Comparison of ENCODE assay signal across 14 cellular contexts in the genomic region with DNA sequence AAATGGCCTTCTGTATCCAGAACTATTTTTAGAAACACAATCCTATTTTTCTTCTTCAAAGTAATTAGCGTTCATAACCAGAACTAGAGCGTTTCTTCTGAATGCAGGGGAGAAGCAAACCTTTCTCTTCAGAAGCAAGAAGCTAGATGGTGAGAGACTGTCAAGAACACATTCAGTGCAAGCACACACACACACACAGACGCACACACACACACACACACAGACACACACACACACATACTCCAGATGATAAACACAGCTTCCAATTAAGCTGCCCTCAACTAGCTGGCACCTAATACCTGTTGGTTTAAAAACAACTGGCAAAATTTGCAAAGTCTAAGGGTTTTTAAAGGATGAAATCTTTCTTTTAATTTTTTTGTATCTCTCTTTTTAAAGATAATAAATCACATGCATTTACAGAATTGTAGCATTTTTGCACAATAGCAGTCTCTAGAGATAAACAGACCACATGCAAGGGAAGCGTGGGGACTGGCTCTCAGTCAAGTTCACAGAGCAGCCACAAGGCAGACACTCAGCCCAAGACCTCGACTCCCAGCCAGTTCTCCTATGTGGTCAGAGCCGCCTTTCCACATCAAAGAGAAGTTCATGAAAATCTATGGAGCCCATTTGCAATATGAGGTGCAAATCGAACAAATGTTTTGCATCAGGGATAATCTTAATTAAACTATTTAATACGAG.
A peak's percentile ranks its signal among the peaks of the same experiment; 100 is the strongest.
DNase-seq lines count a peak whose midpoint lies in the region; ATAC-seq and TF ChIP-seq lines count a peak whose summit lies in the region.
"Had no signal": no experiment of that assay in that cellular context is flagged by ENCODE, and none has a peak within 500 bp of the region (broad histone marks: within the 10 kb centered on the region; RNA-seq: fewer than 3 reads in every experiment).

No MANE protein-coding gene starts in this region.

- H3K4me1 Mint-ChIP-seq in activated CD4-positive, alpha-beta T cell treated with anti-CD3 and anti-CD28 coated beads, Interleukin-2, amount 10 ng/mL, durations not matched to agents 7 days and 5 days = peaks cover 2% of the 10 kb centered on the region
- H3K4me1 Mint-ChIP-seq in natural killer cell = no peaks in the 10 kb centered on the region
- peaks cover 27% of the 10 kb centered on the region for H3K4me1 Mint-ChIP-seq in MCF 10A (ENCODE audit: insufficient read depth, unreplicated experiment)

- H3K27ac Mint-ChIP-seq in activated CD4-positive, alpha-beta T cell treated with anti-CD3 and anti-CD28 coated beads, Interleukin-2, amount 10 ng/mL, durations not matched to agents 7 days and 5 days = no peak overlapping the region
- no peak overlapping the region for H3K27ac Mint-ChIP-seq in natural killer cell
- no peak overlapping the region for H3K27ac Mint-ChIP-seq in MCF 10A (ENCODE audit: low read depth, unreplicated experiment)
- H3K27ac Mint-ChIP-seq: natural killer cell treated with Interleukin-12 subunit alpha and Interleukin-12 subunit beta and Interleukin-15 and Interleukin-18, amount 100 ng/mL, for 72 hours had no signal

- BruUV-seq in MCF 10A (replicated peaks; lab: Mats Ljungman, UMichigan) = no TSS peak

- H3K4me1 ChIP-seq in BLaER1 = peaks cover 95% of the 10 kb centered on the region
- peaks cover 8 to 11% of the 10 kb centered on the region in 2 experiments; a peak in 3 of 4 replicates for H3K4me1 ChIP-seq in SK-N-SH (ENCODE audit: control insufficient read depth in 1 of 2, insufficient read depth in 2 of 2, low read depth in 1 of 2, low read length in 1 of 2)
- H3K4me1 ChIP-seq: breast epithelium, SJCRH30 had no signal

- TF ChIP-seq EP300 in SK-N-SH (IDR thresholded peaks at IDR 0.05; ENCODE audit: borderline replicate concordance in 1 of 2, low read depth in 1 of 2, low read length in 1 of 2) = no peak

- CTCF ChIA-PET in SK-N-SH (lab: Yijun Ruan, JAX) (interaction anchor here (1.0 to 1.8 kb wide), 3 partner anchors 11 to 404 kb away, joined by 3 to 7 read pairs (median 3); no protein-coding TSS in a partner anchor), MCF 10A (lab: Yijun Ruan, JAX) (interaction anchor here (0.6 to 1.3 kb wide), 4 partner anchors 10 to 409 kb away, joined by 3 to 4 read pairs (median 3); no protein-coding TSS in a partner anchor)
- CTCF ChIA-PET in activated CD4-positive, alpha-beta T cell treated with anti-CD3 and anti-CD28 coated beads, Interleukin-2, amount 10 ng/mL, durations not matched to agents 7 days and 5 days (lab: Charles Lee) = no interaction called here

- DNase-seq in SK-N-SH (peak; percentile 46), fibroblast of the aortic adventitia (ENCODE audit: low read depth) (peak; percentile 72), posterior vena cava (ENCODE audit: low spot score) (peak; percentile 82), natural killer cell (no peak), MCF 10A (ENCODE audit: unreplicated experiment) (no peak), NOMO-1 treated with dmso at 0.1 percent for 144 hours (lab: John Stamatoyannopoulos, UW; ENCODE audit: unreplicated experiment) (no peak)
- no peak for DNase-seq in activated CD4-positive, alpha-beta T cell treated with anti-CD3 and anti-CD28 coated beads, Interleukin-2, amount 10 ng/mL, durations not matched to agents 7 days and 5 days
- DNase-seq: activated T-cell treated with anti-CD3 and anti-CD28 coated beads, Interleukin-2, amount 50 U/mL, for 1 hour; NCI-H1092; NCI-H526; SJCRH30 had no signal

- H3K27me3 Mint-ChIP-seq in activated CD4-positive, alpha-beta T cell treated with anti-CD3 and anti-CD28 coated beads, Interleukin-2, amount 10 ng/mL, durations not matched to agents 7 days and 5 days = no peaks in the 10 kb centered on the region
- no peaks in the 10 kb centered on the region for H3K27me3 Mint-ChIP-seq in natural killer cell (ENCODE audit: low read depth in 2 of 2)
- H3K27me3 Mint-ChIP-seq in MCF 10A (ENCODE audit: insufficient read depth, unreplicated experiment) = no peaks in the 10 kb centered on the region
- H3K27me3 Mint-ChIP-seq: natural killer cell treated with Interleukin-12 subunit alpha and Interleukin-12 subunit beta and Interleukin-15 and Interleukin-18, amount 100 ng/mL, for 72 hours had no signal

- H3K9ac ChIP-seq in BLaER1 (no peak overlapping the region), SK-N-SH (no peak overlapping the region)

- H3K27ac ChIP-seq in BLaER1 (no peak overlapping the region), SK-N-SH (ENCODE audit: low read depth in 2 of 2, low read length in 1 of 2) (peak overlapping the region; percentile 14 to 62; a peak in 2 of 4 replicates)
- H3K27ac ChIP-seq: breast epithelium, SJCRH30 had no signal

- no peaks in the 10 kb centered on the region for H3K36me3 Mint-ChIP-seq in activated CD4-positive, alpha-beta T cell treated with anti-CD3 and anti-CD28 coated beads, Interleukin-2, amount 10 ng/mL, durations not matched to agents 7 days and 5 days (ENCODE audit: low read depth)
- H3K36me3 Mint-ChIP-seq in natural killer cell (no peaks in the 10 kb centered on the region), MCF 10A (ENCODE audit: insufficient read depth, unreplicated experiment) (peaks cover 6% of the 10 kb centered on the region)
- H3K36me3 Mint-ChIP-seq: natural killer cell treated with Interleukin-12 subunit alpha and Interleukin-12 subunit beta and Interleukin-15 and Interleukin-18, amount 100 ng/mL, for 72 hours had no signal

- H3K9me3 ChIP-seq in BLaER1 = no peaks in the 10 kb centered on the region
- no peaks in the 10 kb centered on the region for H3K9me3 ChIP-seq in SK-N-SH
- H3K9me3 ChIP-seq: breast epithelium, SJCRH30 had no signal

- no peaks in the 10 kb centered on the region for H3K36me3 ChIP-seq in BLaER1
- no peaks in the 10 kb centered on the region for H3K36me3 ChIP-seq in SK-N-SH (replicated peaks in 1 of 2; ENCODE audit: control insufficient read depth in 1 of 2, insufficient read depth in 2 of 2, low read length in 1 of 2)
- H3K36me3 ChIP-seq: breast epithelium, SJCRH30 had no signal

- H3F3A ChIP-seq in SK-N-SH (replicated peaks; ENCODE audit: insufficient read depth) = no peaks in the 10 kb centered on the region

- H3K4me3 Mint-ChIP-seq in activated CD4-positive, alpha-beta T cell treated with anti-CD3 and anti-CD28 coated beads, Interleukin-2, amount 10 ng/mL, durations not matched to agents 7 days and 5 days = no peak overlapping the region
- H3K4me3 Mint-ChIP-seq in natural killer cell (no peak overlapping the region), MCF 10A (ENCODE audit: unreplicated experiment) (no peak overlapping the region)
- H3K4me3 Mint-ChIP-seq: natural killer cell treated with Interleukin-12 subunit alpha and Interleukin-12 subunit beta and Interleukin-15 and Interleukin-18, amount 100 ng/mL, for 72 hours had no signal

- no peak for TF ChIP-seq RAD21 in SK-N-SH (IDR thresholded peaks at IDR 0.05; ENCODE audit: low read length)

- H2AFZ ChIP-seq in SK-N-SH (ENCODE audit: low read depth) = no peak overlapping the region

- H3K9me2 ChIP-seq in SK-N-SH = no peaks in the 10 kb centered on the region

- H3K4me3 ChIP-seq in BLaER1 (no peak overlapping the region), SK-N-SH (ENCODE audit: low read depth in 2 of 2, low read length in 1 of 2) (no peak overlapping the region), fibroblast of the aortic adventitia (ENCODE audit: low read depth, low read length) (no peak overlapping the region)
- H3K4me3 ChIP-seq: breast epithelium, SJCRH30 had no signal

- no peaks in the 10 kb centered on the region for H4K20me1 ChIP-seq in BLaER1
- H4K20me1 ChIP-seq in SK-N-SH (ENCODE audit: insufficient read depth) = no peaks in the 10 kb centered on the region

- H3K4me2 ChIP-seq in BLaER1 = peak overlapping the region; percentile 38
- H3K4me2 ChIP-seq in SK-N-SH = no peak overlapping the region

- H3K27me3 ChIP-seq in BLaER1 (no peaks in the 10 kb centered on the region), SK-N-SH (ENCODE audit: insufficient read depth) (no peaks in the 10 kb centered on the region)
- H3K27me3 ChIP-seq: breast epithelium, SJCRH30 had no signal

- WGBS in SK-N-SH (ENCODE audit: low lambda C conversion rate) = 70% methylated on average over 8 of the region's 8 CpGs

- POLR2A ChIA-PET in SK-N-SH (lab: Yijun Ruan, JAX) = no interaction called here
- POLR2A ChIA-PET in activated CD4-positive, alpha-beta T cell treated with anti-CD3 and anti-CD28 coated beads, Interleukin-2, amount 10 ng/mL, durations not matched to agents 7 days and 5 days (lab: Charles Lee) = interaction anchor here (0.6 kb wide), 1 partner anchor 10 kb away, joined by 4 read pairs; no protein-coding TSS in a partner anchor
- POLR2A ChIA-PET in MCF 10A (lab: Yijun Ruan, JAX) = interaction anchor here (1.0 to 1.7 kb wide), 3 partner anchors 9 to 69 kb away, joined by 3 to 5 read pairs (median 5); no protein-coding TSS in a partner anchor

- H3K79me2 ChIP-seq in SK-N-SH (ENCODE audit: insufficient read depth) = peaks cover 85% of the 10 kb centered on the region

- intact Hi-C loops in posterior vena cava (cut with DNase I) = no loop called here
- intact Hi-C loops in natural killer cell (cut with micrococcal nuclease) = no loop called here
- intact Hi-C loops in MCF 10A (cut with micrococcal nuclease) = no loop called here

- TF ChIP-seq CTCF in SK-N-SH (IDR thresholded peaks at IDR 0.05) (no peak), fibroblast of the aortic adventitia (IDR thresholded peaks at IDR 0.05; ENCODE audit: insufficient read depth, low read length) (no peak), natural killer cell (IDR thresholded peaks at IDR 0.05) (no peak), MCF 10A (IDR thresholded peaks at IDR 0.05; ENCODE audit: unreplicated experiment) (no peak)

- no peaks in the 10 kb centered on the region for H3K9me3 Mint-ChIP-seq in activated CD4-positive, alpha-beta T cell treated with anti-CD3 and anti-CD28 coated beads, Interleukin-2, amount 10 ng/mL, durations not matched to agents 7 days and 5 days
- H3K9me3 Mint-ChIP-seq in natural killer cell (no peaks in the 10 kb centered on the region), MCF 10A (ENCODE audit: unreplicated experiment) (no peaks in the 10 kb centered on the region)
- H3K9me3 Mint-ChIP-seq: natural killer cell treated with Interleukin-12 subunit alpha and Interleukin-12 subunit beta and Interleukin-15 and Interleukin-18, amount 100 ng/mL, for 72 hours had no signal

- ATAC-seq in natural killer cell = no peak
- ATAC-seq: natural killer cell treated with Interleukin-12 subunit alpha and Interleukin-12 subunit beta and Interleukin-15 and Interleukin-18, amount 100 ng/mL, for 72 hours had no signal

TF ChIP-seq in SK-N-SH, 30 proteins besides CTCF, POLR2A, EP300 and RAD21 (continues in another document):
- no peak for TF ChIP-seq NFIC (IDR thresholded peaks at IDR 0.05; ENCODE audit: borderline replicate concordance)

Comparison
In these comparisons a context has a peak if more than half of its experiments do, and no peak if none do; other contexts are left out.
1. DNase-seq: peak in SK-N-SH (single experiment), fibroblast of the aortic adventitia (single experiment) and posterior vena cava (single experiment); none in activated CD4-positive, alpha-beta T cell treated with anti-CD3 and anti-CD28 coated beads, Interleukin-2, amount 10 ng/mL, durations not matched to agents 7 days and 5 days (single experiment), natural killer cell (single experiment), MCF 10A (single experiment) and NOMO-1 treated with dmso at 0.1 percent for 144 hours (single experiment).